ENCODE assay signal across 12 cellular contexts in the genomic region with DNA sequence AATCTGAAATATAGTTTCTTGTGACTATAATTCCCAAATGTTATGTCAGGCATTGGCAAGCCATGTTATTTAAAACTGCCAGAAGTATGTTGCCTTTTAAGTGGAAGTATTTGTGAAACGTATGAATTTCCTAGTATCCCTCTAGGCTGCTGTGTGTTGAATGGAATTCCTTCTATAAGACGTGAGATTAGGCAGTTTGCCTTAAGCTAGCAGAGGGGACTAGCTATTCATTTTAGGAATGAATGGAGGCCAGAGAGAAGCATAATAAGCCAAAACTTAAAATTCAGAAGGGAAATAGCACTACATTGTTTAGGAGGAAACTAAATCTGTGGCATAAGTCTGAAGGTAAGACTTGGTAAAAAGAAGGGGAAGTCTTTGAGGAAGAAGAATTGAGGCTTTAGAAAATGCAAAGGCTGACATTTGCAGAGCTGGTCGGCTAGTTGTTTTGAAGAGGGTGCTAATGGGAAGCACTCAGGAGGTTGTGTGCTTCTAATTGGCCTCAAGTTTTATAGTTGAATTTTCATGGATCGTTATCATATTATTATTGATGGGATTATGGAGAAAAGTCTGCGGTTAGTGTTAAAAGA. TPM values are rescaled to one million over a fixed set of nuclear protein-coding genes. Genes with fewer than 3 reads are reported as not detected.
DNase-seq lines count a peak whose midpoint lies in the region; ATAC-seq and TF ChIP-seq lines count a peak whose summit lies in the region.
"Had no signal": no experiment of that assay in that cellular context is flagged by ENCODE, and none has a peak within 500 bp of the region (broad histone marks: within the 10 kb centered on the region; RNA-seq: fewer than 3 reads in every experiment).

No MANE protein-coding gene starts in this region.

- H3K4me1 ChIP-seq in Caco-2 = peaks cover 60% of the 10 kb centered on the region

- no peaks in the 10 kb centered on the region for H3K9me3 Mint-ChIP-seq in Caco-2 (ENCODE audit: unreplicated experiment)
- no peaks in the 10 kb centered on the region for H3K9me3 Mint-ChIP-seq in activated naive CD8-positive, alpha-beta T cell treated with anti-CD3 and anti-CD28 coated beads, Interleukin-2, amount 50 U/mL, for 24 hours
- H3K9me3 Mint-ChIP-seq in nephron progenitor cell = peaks cover 6% of the 10 kb centered on the region

- in situ Hi-C loops in KBM-7 (cut with MboI; ENCODE audit: low pct_unique_long_range_greater_than_20kb, low sequenced_read_pairs) = no loop called here

- TF ChIP-seq CTCF in Caco-2 (IDR thresholded peaks at IDR 0.05; ENCODE audit: insufficient read depth in 1 of 2, low read depth in 1 of 2, low read length in 1 of 2, severe bottlenecking in 1 of 2, unreplicated experiment in 1 of 2) (no peak), nephron progenitor cell (IDR thresholded peaks at IDR 0.05) (no peak)

- no peaks in the 10 kb centered on the region for H3K9me3 ChIP-seq in Caco-2

- H3K36me3 ChIP-seq in Caco-2 (ENCODE audit: control insufficient read depth, insufficient read depth, low read length) = no peaks in the 10 kb centered on the region
- H3K36me3 ChIP-seq: cardiac muscle cell had no signal

- peaks cover 57% of the 10 kb centered on the region for H3K4me1 Mint-ChIP-seq in Caco-2 (ENCODE audit: low read depth, unreplicated experiment)
- H3K4me1 Mint-ChIP-seq in activated naive CD8-positive, alpha-beta T cell treated with anti-CD3 and anti-CD28 coated beads, Interleukin-2, amount 50 U/mL, for 24 hours = peaks cover 99% of the 10 kb centered on the region
- peaks cover 61% of the 10 kb centered on the region for H3K4me1 Mint-ChIP-seq in nephron progenitor cell

- no peak overlapping the region for H3K4me3 ChIP-seq in Caco-2 (ENCODE audit: low read depth, low read length)
- H3K4me3 ChIP-seq: cardiac muscle cell had no signal

- peaks cover 36% of the 10 kb centered on the region for H3K36me3 Mint-ChIP-seq in Caco-2 (ENCODE audit: insufficient read depth, unreplicated experiment)
- peaks cover 34% of the 10 kb centered on the region for H3K36me3 Mint-ChIP-seq in activated naive CD8-positive, alpha-beta T cell treated with anti-CD3 and anti-CD28 coated beads, Interleukin-2, amount 50 U/mL, for 24 hours (ENCODE audit: low read depth)
- peaks cover 23% of the 10 kb centered on the region for H3K36me3 Mint-ChIP-seq in nephron progenitor cell (ENCODE audit: low read depth)

- H3K4me3 Mint-ChIP-seq in Caco-2 (ENCODE audit: unreplicated experiment) (no peak overlapping the region), nephron progenitor cell (no peak overlapping the region)
- H3K4me3 Mint-ChIP-seq in activated naive CD8-positive, alpha-beta T cell treated with anti-CD3 and anti-CD28 coated beads, Interleukin-2, amount 50 U/mL, for 24 hours = peak overlapping the region; percentile 79

- CTCF ChIA-PET in Caco-2 (lab: Charles Lee) = interaction anchor here (0.6 to 1.0 kb wide), 3 partner anchors 51 to 64 kb away, joined by 3 to 9 read pairs (median 4); no protein-coding TSS in a partner anchor

- ATAC-seq in activated naive CD8-positive, alpha-beta T cell treated with anti-CD3 and anti-CD28 coated beads, Interleukin-2, amount 50 U/mL, for 24 hours = no peak
- ATAC-seq in GM21381 (IDR thresholded peaks at IDR 0.05; ENCODE audit: unreplicated experiment) (no peak), GM21360 (IDR thresholded peaks at IDR 0.05; ENCODE audit: unreplicated experiment) (no peak), esophagus mucosa (no peak)
- ATAC-seq: HCT116 had no signal

- intact Hi-C loops in Caco-2 (cut with micrococcal nuclease; ENCODE audit: unreplicated experiment) = loop anchor here (1.0 kb wide), 1 partner anchor 41 kb away; no protein-coding TSS in a partner anchor
- intact Hi-C loops in cardiac septum (cut with DNase I) = no loop called here

- no peaks in the 10 kb centered on the region for H3K27me3 Mint-ChIP-seq in Caco-2 (ENCODE audit: insufficient read depth, unreplicated experiment)
- H3K27me3 Mint-ChIP-seq in activated naive CD8-positive, alpha-beta T cell treated with anti-CD3 and anti-CD28 coated beads, Interleukin-2, amount 50 U/mL, for 24 hours = peaks cover 2% of the 10 kb centered on the region
- peaks cover 2% of the 10 kb centered on the region for H3K27me3 Mint-ChIP-seq in nephron progenitor cell (ENCODE audit: low read depth, poor library complexity)

- POLR2A ChIA-PET in Caco-2 (lab: Charles Lee) = interaction anchor here (0.6 kb wide), 1 partner anchor 28 kb away, joined by 4 read pairs; no protein-coding TSS in a partner anchor

- no TSS peak for BruUV-seq in Caco-2 (replicated peaks; lab: Mats Ljungman, UMichigan)

- H3K27me3 ChIP-seq in Caco-2 (replicated peaks; ENCODE audit: control insufficient read depth, insufficient read depth, low read length) = no peaks in the 10 kb centered on the region
- H3K27me3 ChIP-seq: cardiac muscle cell had no signal

- H3K27ac Mint-ChIP-seq in Caco-2 (ENCODE audit: unreplicated experiment) (peak overlapping the region; percentile 34), nephron progenitor cell (peak overlapping the region; percentile 16)
- H3K27ac Mint-ChIP-seq in activated naive CD8-positive, alpha-beta T cell treated with anti-CD3 and anti-CD28 coated beads, Interleukin-2, amount 50 U/mL, for 24 hours = peak overlapping the region; percentile 98

- no peak for DNase-seq in Caco-2
- DNase-seq in KBM-7 = peak; percentile 22
- no peak for DNase-seq in activated naive CD8-positive, alpha-beta T cell treated with anti-CD3 and anti-CD28 coated beads, Interleukin-2, amount 50 U/mL, for 24 hours
- DNase-seq in nephron progenitor cell = no peak
- DNase-seq in cardiac septum (ENCODE audit: low spot score) = no peak
- DNase-seq: mesenchymal stem cell, NCI-H1105 treated with DMSO at 0.1 percent for 48 hours had no signal

RNA-seq across cellular contexts. Expression of a gene that starts 57.1 kb away (rescaled TPM):
- total RNA-seq in Caco-2 (2022) (20.8 and 20.9 TPM in 2 replicates), esophagus mucosa (14.7 TPM), cardiac septum (21.2 TPM)

Comparison
In these comparisons a context has a peak if more than half of its experiments do, and no peak if none do; other contexts are left out.
1. H3K27ac Mint-ChIP-seq: peak in every context shown above with its lines; median percentile 98 in activated naive CD8-positive, alpha-beta T cell treated with anti-CD3 and anti-CD28 coated beads, Interleukin-2, amount 50 U/mL, for 24 hours; 34 in Caco-2; 16 in nephron progenitor cell.